Comparison of ENCODE assay signal across 16 cellular contexts in the genomic region with DNA sequence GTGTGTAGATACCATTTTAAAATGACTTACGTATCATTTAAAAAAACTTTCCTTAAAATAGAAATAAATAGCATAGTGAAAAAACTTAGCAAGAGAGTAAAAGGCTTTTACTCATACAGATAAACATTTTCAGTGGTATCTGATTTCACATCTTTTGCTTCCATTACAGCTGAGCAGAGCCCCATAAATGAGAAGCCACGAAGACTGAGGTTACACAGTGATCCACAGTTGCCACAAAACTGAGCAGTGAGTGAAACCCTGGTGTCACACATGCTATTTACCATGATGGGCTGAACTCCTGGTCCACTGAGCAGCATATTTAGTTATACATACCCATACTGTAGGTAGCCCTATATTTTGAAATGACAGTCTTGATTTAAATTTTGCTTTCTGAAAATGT.
DNase-seq lines count a peak whose midpoint lies in the region; ATAC-seq and TF ChIP-seq lines count a peak whose summit lies in the region.
"Had no signal": no experiment of that assay in that cellular context is flagged by ENCODE, and none has a peak within 500 bp of the region (broad histone marks: within the 10 kb centered on the region; RNA-seq: fewer than 3 reads in every experiment).

No MANE protein-coding gene starts in this region.

- H2AK9ac ChIP-seq in IMR-90 (replicated peaks; ENCODE audit: low read depth, low read length, poor library complexity): no peak overlapping the region

- peak overlapping the region; percentile 99 for H3K18ac ChIP-seq in IMR-90 (ENCODE audit: low read depth, low read length)
- H3K18ac ChIP-seq in trophoblast cell (ENCODE audit: low read length): no peak overlapping the region

- intact Hi-C loops in IMR-90 (cut with micrococcal nuclease): loop anchor here (5.0 kb wide), 1 partner anchor 610 kb away; no protein-coding TSS in a partner anchor

- H3K27ac ChIP-seq in IMR-90 (ENCODE audit: insufficient read depth, low read length) (peak overlapping the region; percentile 96; the same call in 1 of the 2 replicates), trophoblast cell (ENCODE audit: low read depth, low read length) (no peak overlapping the region)
- H3K27ac ChIP-seq: BLaER1 had no signal

- H2BK12ac ChIP-seq in trophoblast cell (ENCODE audit: low read length): no peak overlapping the region

- H2AK5ac ChIP-seq in IMR-90 (ENCODE audit: low read depth, low read length) (peak overlapping the region; percentile 99), trophoblast cell (ENCODE audit: low read length) (no peak overlapping the region)

- H3K56ac ChIP-seq in IMR-90 (ENCODE audit: extremely low read depth, insufficient read depth, low read length): no peak overlapping the region

- peak overlapping the region; percentile 58; the same call in 1 of the 2 replicates for H3K4me2 ChIP-seq in IMR-90 (ENCODE audit: low read depth, low read length)
- H3K4me2 ChIP-seq in trophoblast cell (ENCODE audit: low read length): no peak overlapping the region
- H3K4me2 ChIP-seq: BLaER1 had no signal

- peak overlapping the region; percentile 100 for H2BK20ac ChIP-seq in IMR-90 (ENCODE audit: low read depth, low read length)

- H4K5ac ChIP-seq in IMR-90 (ENCODE audit: low read depth, low read length): peak overlapping the region; percentile 98

- H3K9ac ChIP-seq in IMR-90 (ENCODE audit: low read depth, low read length) (no peak overlapping the region), trophoblast cell (ENCODE audit: low read length) (no peak overlapping the region)
- H3K9ac ChIP-seq: BLaER1 had no signal

- 40% methylated on average over 1 of the region's 2 CpGs; no CpG with 5 or more reads in 1 of the 2 experiments for WGBS in IMR-90 (ENCODE audit: extremely low coverage in 2 of 2, insufficient read length in 1 of 2), 2 experiments
- no CpG with 5 or more reads among the region's 2 CpGs for WGBS in trophoblast cell (ENCODE audit: extremely low coverage, insufficient coverage, insufficient read length)

- CTCF ChIA-PET in IMR-90 (lab: Yijun Ruan, JAX): no interaction called here

- H3K4me3 ChIP-seq in IMR-90 (ENCODE audit: insufficient read depth, low read depth, low read length): no peak overlapping the region
- H3K4me3 ChIP-seq in astrocyte of the spinal cord (ENCODE audit: low read depth, low read length): no peak overlapping the region
- no peak overlapping the region for H3K4me3 ChIP-seq in trophoblast cell (ENCODE audit: low read depth, low read length)
- H3K4me3 ChIP-seq: BLaER1, K562 had no signal

- H3K4ac ChIP-seq in IMR-90 (ENCODE audit: low read depth, low read length): peak overlapping the region; percentile 99
- no peak overlapping the region for H3K4ac ChIP-seq in trophoblast cell (ENCODE audit: low read depth, low read length)

- H2BK5ac ChIP-seq in IMR-90 (ENCODE audit: low read depth, low read length, poor library complexity, severe bottlenecking) (peak overlapping the region; percentile 99), trophoblast cell (ENCODE audit: low read depth, low read length, poor library complexity) (no peak overlapping the region)

- peaks cover 4% of the 10 kb centered on the region; the same call in 1 of the 2 replicates for H3K4me1 ChIP-seq in IMR-90 (ENCODE audit: control insufficient read depth, insufficient read depth, low read length)
- H3K4me1 ChIP-seq in trophoblast cell (ENCODE audit: control insufficient read depth in 1 of 2, insufficient read depth in 2 of 2, low read length in 2 of 2): no peaks in the 10 kb centered on the region
- H3K4me1 ChIP-seq: BLaER1 had no signal

- no peaks in the 10 kb centered on the region for H3K79me1 ChIP-seq in IMR-90 (ENCODE audit: low read depth in 1 of 2, low read length in 2 of 2)
- no peaks in the 10 kb centered on the region for H3K79me1 ChIP-seq in trophoblast cell (ENCODE audit: low read length)

- dilution Hi-C loops in IMR-90 (cut with HindIII; ENCODE audit: low sequenced_read_pairs, unreplicated experiment): no loop called here

- TF ChIP-seq POLR2A in IMR-90 (IDR thresholded peaks at IDR 0.05; ENCODE audit: low read depth, low read length): no peak

- H2BK15ac ChIP-seq in IMR-90 (ENCODE audit: low read depth, low read length): peak overlapping the region; percentile 99; the same call in 2 of the 3 replicates

- H3K23ac ChIP-seq in IMR-90 (ENCODE audit: low read depth, low read length): peak overlapping the region; percentile 97
- H3K23ac ChIP-seq in trophoblast cell (ENCODE audit: low read length): peak overlapping the region; percentile 73

- peak; percentile 67 for DNase-seq in EH (ENCODE audit: low read depth)
- DNase-seq in IMR-90: peak; percentile 43
- DNase-seq in astrocyte of the spinal cord (ENCODE audit: low read depth, low spot score): peak; percentile 32
- DNase-seq in trophoblast cell: no peak
- no peak for DNase-seq in NCI-H748 treated with DMSO at 0.1 percent for 48 hours (lab: John Stamatoyannopoulos, UW)
- no peak for DNase-seq in NCI-H510A (lab: John Stamatoyannopoulos, UW)
- DNase-seq: CD8-positive, alpha-beta T cell; DMS53; NCI-H1105 treated with DMSO at 0.1 percent for 48 hours; NCI-H1694 treated with DMSO at 0.1 percent for 48 hours; NCI-H82; OCI-M1; SHP77 treated with DMSO at 0.1 percent for 48 hours had no signal

- H3K36me3 ChIP-seq in IMR-90 (ENCODE audit: control insufficient read depth, insufficient read depth, low read length) (no peaks in the 10 kb centered on the region), trophoblast cell (ENCODE audit: control insufficient read depth in 1 of 2, insufficient read depth in 2 of 2, low read length in 2 of 2) (no peaks in the 10 kb centered on the region)
- H3K36me3 ChIP-seq: BLaER1 had no signal

- no TSS peak for BruUV-seq in IMR-90 (replicated peaks; lab: Mats Ljungman, UMichigan)

- ATAC-seq in IMR-90 (ENCODE audit: low read depth) (peak; percentile 44), GM21619 (IDR thresholded peaks at IDR 0.05; ENCODE audit: unreplicated experiment) (no peak)
- ATAC-seq: CD8-positive, alpha-beta T cell; K562 had no signal

- H4K91ac ChIP-seq in IMR-90 (ENCODE audit: insufficient read depth, low read depth, low read length): peak overlapping the region; percentile 98
- no peak overlapping the region for H4K91ac ChIP-seq in trophoblast cell (ENCODE audit: low read depth, low read length)

- H2AFZ ChIP-seq in IMR-90 (replicated peaks; ENCODE audit: low read length, poor library complexity) (peak overlapping the region; percentile 78), trophoblast cell (ENCODE audit: insufficient read depth, low read length, poor library complexity) (no peak overlapping the region)

- in situ Hi-C loops in IMR-90 (cut with MboI; ENCODE audit: low sequenced_read_pairs): no loop called here
- in situ Hi-C loops in astrocyte of the spinal cord (cut with HindIII; ENCODE audit: low sequenced_read_pairs): no loop called here

- no peak overlapping the region for H4K12ac ChIP-seq in trophoblast cell (ENCODE audit: low read depth, low read length)

- H2BK120ac ChIP-seq in IMR-90 (ENCODE audit: low read depth, low read length): peak overlapping the region; percentile 99
- no peak overlapping the region for H2BK120ac ChIP-seq in trophoblast cell (ENCODE audit: insufficient read depth, low read length, poor library complexity)

- H3K27me3 ChIP-seq in IMR-90 (ENCODE audit: control insufficient read depth, insufficient read depth, low read length): no peaks in the 10 kb centered on the region
- H3K27me3 ChIP-seq in trophoblast cell (ENCODE audit: insufficient read depth, low read length): no peaks in the 10 kb centered on the region
- H3K27me3 ChIP-seq: BLaER1 had no signal

- TF ChIP-seq CTCF in IMR-90 (conservative IDR thresholded peaks at IDR 0.05; ENCODE audit: low read depth, low read length) (no peak), astrocyte of the spinal cord (IDR thresholded peaks at IDR 0.05; ENCODE audit: low read depth, low read length) (no peak)

- POLR2A ChIA-PET in IMR-90 (lab: Charles Lee; ENCODE audit: unreplicated experiment): no interaction called here

- peaks cover 2% of the 10 kb centered on the region; the same call in 1 of the 2 replicates for H3K9me1 ChIP-seq in IMR-90 (ENCODE audit: insufficient read depth, low read length)

- H3K14ac ChIP-seq in IMR-90 (replicated peaks; ENCODE audit: low read depth, low read length) (peak overlapping the region; percentile 96), trophoblast cell (ENCODE audit: low read length) (no peak overlapping the region)

- H3K9me3 ChIP-seq in IMR-90 (ENCODE audit: control insufficient read depth, insufficient read depth, low read length) (no peaks in the 10 kb centered on the region), trophoblast cell (ENCODE audit: insufficient read depth, low read depth, low read length) (no peaks in the 10 kb centered on the region)
- H3K9me3 ChIP-seq: BLaER1 had no signal

- H3K79me2 ChIP-seq in trophoblast cell (ENCODE audit: control insufficient read depth, insufficient read depth, low read length, poor library complexity): no peaks in the 10 kb centered on the region

- H4K8ac ChIP-seq in IMR-90 (ENCODE audit: low read depth in 2 of 2, low read length in 2 of 2) (peak overlapping the region; percentile 79 to 96), trophoblast cell (ENCODE audit: low read depth, low read length) (no peak overlapping the region)

- no peak for TF ChIP-seq RAD21 in IMR-90 (IDR thresholded peaks at IDR 0.05; ENCODE audit: low read length)

- H4K20me1 ChIP-seq in IMR-90 (ENCODE audit: insufficient read depth, low read length): no peaks in the 10 kb centered on the region
- H4K20me1 ChIP-seq: BLaER1 had no signal

TF ChIP-seq in IMR-90, 13 proteins besides CTCF, POLR2A, EP300 and RAD21 (continues in another document):
- TF ChIP-seq FOS (IDR thresholded peaks at IDR 0.05; ENCODE audit: low read depth, low read length) (no peak), CHD1 (IDR thresholded peaks at IDR 0.05; ENCODE audit: low read depth, low read length) (no peak), MXI1 (IDR thresholded peaks at IDR 0.05; ENCODE audit: borderline replicate concordance, low read depth, low read length) (no peak), RCOR1 (IDR thresholded peaks at IDR 0.05; ENCODE audit: insufficient replicate concordance, low read length) (no peak), MAZ (IDR thresholded peaks at IDR 0.05; ENCODE audit: borderline replicate concordance, low read depth, low read length) (no peak), RFX5 (IDR thresholded peaks at IDR 0.05; ENCODE audit: low read depth, low read length) (no peak), MAFK (IDR thresholded peaks at IDR 0.05; ENCODE audit: low read depth, low read length) (no peak), BHLHE40 (IDR thresholded peaks at IDR 0.05; ENCODE audit: low read depth, low read length) (no peak)
- TF ChIP-seq, protein P1, sequence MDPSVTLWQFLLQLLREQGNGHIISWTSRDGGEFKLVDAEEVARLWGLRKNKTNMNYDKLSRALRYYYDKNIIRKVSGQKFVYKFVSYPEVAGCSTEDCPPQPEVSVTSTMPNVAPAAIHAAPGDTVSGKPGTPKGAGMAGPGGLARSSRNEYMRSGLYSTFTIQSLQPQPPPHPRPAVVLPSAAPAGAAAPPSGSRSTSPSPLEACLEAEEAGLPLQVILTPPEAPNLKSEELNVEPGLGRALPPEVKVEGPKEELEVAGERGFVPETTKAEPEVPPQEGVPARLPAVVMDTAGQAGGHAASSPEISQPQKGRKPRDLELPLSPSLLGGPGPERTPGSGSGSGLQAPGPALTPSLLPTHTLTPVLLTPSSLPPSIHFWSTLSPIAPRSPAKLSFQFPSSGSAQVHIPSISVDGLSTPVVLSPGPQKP (IDR thresholded peaks at IDR 0.05; ENCODE audit: borderline replicate concordance, low read depth, low read length): no peak

Comparison
In these comparisons a context has a peak if more than half of its experiments do, and no peak if none do; other contexts are left out.
1. DNase-seq: peak in EH (single experiment), IMR-90 (single experiment) and astrocyte of the spinal cord (single experiment); none in trophoblast cell (0 of 2), NCI-H748 treated with DMSO at 0.1 percent for 48 hours (single experiment) and NCI-H510A (single experiment).